ENCODE assay signal across 5 cellular contexts in genomic region chr20:61881861-61882260, GRCh38.
"Had no signal": no experiment of that assay in that cellular context is flagged by ENCODE, and none has a peak within 500 bp of the region (broad histone marks: within the 10 kb centered on the region; RNA-seq: fewer than 3 reads in every experiment).

No MANE protein-coding gene starts in this region.

- H3K4me2 ChIP-seq: GM23338 had no signal

- H3K4me3 ChIP-seq: GM23338, K562 had no signal

- H2AFZ ChIP-seq: GM23338 had no signal

- ATAC-seq: GM23338, K562 had no signal

- DNase-seq: H9, HCEC 1CT, IMR-90 had no signal
